Comparison of ENCODE assay signal across 8 cellular contexts in the genomic region with DNA sequence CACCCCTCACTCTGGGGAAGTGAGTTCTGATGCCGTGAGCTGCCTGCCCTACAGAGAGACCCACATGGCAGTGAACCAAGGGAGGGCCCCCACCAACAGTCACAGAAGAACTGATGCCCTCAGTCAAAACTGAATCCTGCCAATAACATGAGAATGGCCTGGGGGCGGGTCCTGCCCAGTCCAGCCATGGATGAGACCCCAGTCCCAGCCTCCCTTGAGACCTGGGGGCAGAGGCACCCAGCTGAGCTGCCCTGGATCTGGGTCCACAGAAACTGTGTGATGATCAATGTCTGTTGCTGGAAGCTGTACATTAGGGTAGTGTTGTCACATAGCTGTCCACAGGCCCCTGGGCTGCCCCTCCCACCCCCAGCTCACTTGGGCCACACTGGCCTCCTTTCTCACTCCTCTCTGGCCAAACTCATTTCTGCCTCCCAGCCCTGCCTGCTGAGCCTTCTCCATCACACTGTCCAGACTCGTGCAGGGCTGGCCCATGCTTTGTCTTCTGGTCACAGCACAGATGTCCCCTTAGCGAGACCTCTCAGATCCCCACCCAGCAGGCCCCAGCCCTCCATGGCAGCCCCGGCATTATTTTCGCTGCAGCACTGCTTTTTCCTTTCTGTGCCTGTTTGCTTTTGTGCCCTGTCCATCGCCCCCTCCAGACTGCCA. TPM values are rescaled to one million over a fixed set of nuclear protein-coding genes. Genes with fewer than 3 reads are reported as not detected.
DNase-seq lines count a peak whose midpoint lies in the region; ATAC-seq and TF ChIP-seq lines count a peak whose summit lies in the region.
"Had no signal": no experiment of that assay in that cellular context is flagged by ENCODE, and none has a peak within 500 bp of the region (broad histone marks: within the 10 kb centered on the region; RNA-seq: fewer than 3 reads in every experiment).

No MANE protein-coding gene starts in this region.

- H2AK5ac ChIP-seq in H9 (ENCODE audit: insufficient read length, low read length) = no peak overlapping the region

- no peak overlapping the region for H3K23ac ChIP-seq in H9 (ENCODE audit: insufficient read length, low read depth, low read length)

- peak overlapping the region; percentile 50; the same call in 1 of the 2 replicates for H3K14ac ChIP-seq in H9 (ENCODE audit: insufficient read depth, low read length)

- H3K9me3 Mint-ChIP-seq in H9 (no peaks in the 10 kb centered on the region), T-cell (no peaks in the 10 kb centered on the region), endodermal cell (no peaks in the 10 kb centered on the region)

- H3K4me2 ChIP-seq in H9 (ENCODE audit: insufficient read depth, insufficient read length, low read length) = no peak overlapping the region

- H3K4me1 ChIP-seq in H9 (ENCODE audit: insufficient read depth, low read length) (peaks cover 5% of the 10 kb centered on the region; the same call in 1 of the 2 replicates), endodermal cell (ENCODE audit: control insufficient read depth, insufficient read depth, low read length) (peaks cover 9% of the 10 kb centered on the region), sigmoid colon (peaks cover 0 to 58% (median 49%) of the 10 kb centered on the region in 4 donors)
- H3K4me1 ChIP-seq: foreskin keratinocyte had no signal

- peak overlapping the region; percentile 88 for H3K4me3 ChIP-seq in endodermal cell (ENCODE audit: low read length)
- no peak overlapping the region for H3K4me3 ChIP-seq in sigmoid colon

- H2BK20ac ChIP-seq in H9 (ENCODE audit: low read depth, low read length, poor library complexity, severe bottlenecking) = no peak overlapping the region

- DNase-seq in H9 = no peak
- no peak for DNase-seq in T-cell
- no peak for DNase-seq in endodermal cell
- DNase-seq in sigmoid colon = no peak
- no peak for DNase-seq in HEK293T (ENCODE audit: extremely low spot score)
- DNase-seq in SHP77 treated with DMSO at 0.1 percent for 48 hours (lab: John Stamatoyannopoulos, UW) = no peak

- no peak overlapping the region for H4K8ac ChIP-seq in H9 (replicated peaks; ENCODE audit: insufficient read length, low read depth, low read length)

- H3K18ac ChIP-seq in H9 (ENCODE audit: insufficient read length, low read depth, low read length) = peak overlapping the region; percentile 28

- POLR2A ChIA-PET in T-cell (lab: Charles Lee) = interaction anchor here in 1 of 2 donors (0.6 to 0.7 kb wide), 3 partner anchors 12 to 14 kb away, joined by 3 to 5 read pairs (median 3); no protein-coding TSS in a partner anchor
- POLR2A ChIA-PET in HEK293T (lab: Yijun Ruan, JAX) = no interaction called here

- H3K4me3 Mint-ChIP-seq in H9 (peak overlapping the region in 1 of 2 experiments; percentile 64; a peak in 3 of 5 replicates), T-cell (peak overlapping the region; percentile 87 to 94 (median 89)), endodermal cell (no peak overlapping the region)

- H4K91ac ChIP-seq in H9 (ENCODE audit: insufficient read length, low read depth, low read length) = peak overlapping the region; percentile 22

- TF ChIP-seq POLR2A in sigmoid colon (IDR thresholded peaks at IDR 0.05) = no peak

- H2AFZ ChIP-seq in H9 (ENCODE audit: low read length) = no peak overlapping the region

- no peaks in the 10 kb centered on the region for H3K79me2 ChIP-seq in H9 (ENCODE audit: insufficient read depth, low read length)

- no peak overlapping the region for H3K4ac ChIP-seq in H9 (ENCODE audit: low read depth, low read length)

- H3K27me3 Mint-ChIP-seq in H9 (ENCODE audit: low read depth) (peaks cover 15% of the 10 kb centered on the region), T-cell (no peaks in the 10 kb centered on the region), endodermal cell (ENCODE audit: insufficient read depth) (no peaks in the 10 kb centered on the region)

- H3K23me2 ChIP-seq in H9 (ENCODE audit: insufficient read length, low read depth, low read length, poor library complexity, severe bottlenecking) = peaks cover 18% of the 10 kb centered on the region

- no peaks in the 10 kb centered on the region for H3K9me3 ChIP-seq in H9 (ENCODE audit: control insufficient read depth, low read depth, low read length)
- H3K9me3 ChIP-seq in endodermal cell (ENCODE audit: control insufficient read depth, low read length) = no peaks in the 10 kb centered on the region
- no peaks in the 10 kb centered on the region for H3K9me3 ChIP-seq in sigmoid colon

- WGBS in H9 (ENCODE audit: extremely low coverage, insufficient read length, low lambda C conversion rate) = no CpG with 5 or more reads among the region's 7 CpGs
- 67 to 81% methylated on average over 5 to 7 of the region's 7 CpGs for WGBS in endodermal cell (ENCODE audit: insufficient coverage in 1 of 2, insufficient read length in 1 of 2), 2 experiments
- 61 to 70% methylated on average over 7 of the region's 7 CpGs for WGBS in sigmoid colon, 2 donors

- no peak overlapping the region for H3T11ph ChIP-seq in H9 (ENCODE audit: low read length)

- no peaks in the 10 kb centered on the region for H3K79me1 ChIP-seq in H9 (ENCODE audit: insufficient read depth, low read depth, low read length, poor library complexity, severe bottlenecking)

- H3K36me3 ChIP-seq in endodermal cell (ENCODE audit: control insufficient read depth, insufficient read depth, low read length) = peaks cover 5% of the 10 kb centered on the region
- H3K36me3 ChIP-seq in sigmoid colon = no peaks in the 10 kb centered on the region

- no peak for TF ChIP-seq CTCF in H9 (conservative IDR thresholded peaks at IDR 0.05)
- TF ChIP-seq CTCF in endodermal cell (conservative IDR thresholded peaks at IDR 0.05) = no peak
- no peak for TF ChIP-seq CTCF in sigmoid colon (IDR thresholded peaks at IDR 0.05)

- no peak overlapping the region for H4K5ac ChIP-seq in H9 (ENCODE audit: insufficient read length, low read depth, low read length)

- H3K27me3 ChIP-seq in H9 (ENCODE audit: insufficient read depth, low read length) (no peaks in the 10 kb centered on the region), endodermal cell (ENCODE audit: control insufficient read depth, insufficient read depth, low read length, poor library complexity, severe bottlenecking) (no peaks in the 10 kb centered on the region), sigmoid colon (no peaks in the 10 kb centered on the region)
- H3K27me3 ChIP-seq: foreskin keratinocyte had no signal

- no peak overlapping the region for H3K56ac ChIP-seq in H9 (ENCODE audit: insufficient read length, low read depth, low read length)

- H3K36me3 Mint-ChIP-seq in H9 (ENCODE audit: insufficient read depth in 1 of 3, low read depth in 3 of 3) (peaks cover 0 to 6% (median 4%) of the 10 kb centered on the region in 3 experiments; a peak in 4 of 7 replicates), T-cell (no peaks in the 10 kb centered on the region), endodermal cell (ENCODE audit: low read depth) (peaks cover 1% of the 10 kb centered on the region)

- H3K9ac ChIP-seq in H9 (ENCODE audit: extremely low read depth, insufficient read length, low read length) = no peak overlapping the region
- no peak overlapping the region for H3K9ac ChIP-seq in endodermal cell (ENCODE audit: extremely low read depth, low read length, poor library complexity, severe bottlenecking)

- H3K4me1 Mint-ChIP-seq in H9 (peaks cover 23 to 28% of the 10 kb centered on the region in 2 experiments), T-cell (peaks cover 54 to 64% (median 59%) of the 10 kb centered on the region in 3 donors), endodermal cell (peaks cover 23% of the 10 kb centered on the region)

- H3K27ac Mint-ChIP-seq in H9 (peak overlapping the region in 1 of 3 experiments; percentile 82; a peak in 3 of 7 replicates), T-cell (peak overlapping the region; percentile 96 to 97), endodermal cell (peak overlapping the region; percentile 10)

- no peak overlapping the region for H2BK12ac ChIP-seq in H9 (ENCODE audit: insufficient read length, low read depth, low read length)

- intact Hi-C loops in sigmoid colon (cut with DNase I) = no loop called here

- CTCF ChIA-PET in T-cell (lab: Charles Lee) (interaction anchor here (0.6 to 3.3 kb wide), 11 partner anchors 12 to 447 kb away, joined by 3 to 15 read pairs (median 4); partner anchors contain the start of gene GTF3C5 (in 1 of the 2)), HEK293T (lab: Yijun Ruan, JAX) (interaction anchor here (2.0 kb wide), 1 partner anchor 124 kb away, joined by 8 read pairs; no protein-coding TSS in a partner anchor)

- H2BK15ac ChIP-seq in H9 (ENCODE audit: low read depth, low read length) = no peak overlapping the region

- no peak overlapping the region for H2BK120ac ChIP-seq in H9 (ENCODE audit: low read depth, low read length, poor library complexity, severe bottlenecking)

- no peak overlapping the region for H3K27ac ChIP-seq in H9 (ENCODE audit: insufficient read length, low read depth, low read length)
- no peak overlapping the region for H3K27ac ChIP-seq in endodermal cell (ENCODE audit: low read depth, low read length)
- peak overlapping the region; percentile 83 to 95 (median 88) for H3K27ac ChIP-seq in sigmoid colon
- H3K27ac ChIP-seq: foreskin keratinocyte had no signal

- ATAC-seq in T-cell (replicated peaks in 1 of 4) (no peak), GM18519 (IDR thresholded peaks at IDR 0.05; ENCODE audit: low FRiP score, unreplicated experiment) (no peak)

- TF ChIP-seq EP300 in sigmoid colon (IDR thresholded peaks at IDR 0.05) = no peak

- no peak overlapping the region for H2BK5ac ChIP-seq in H9 (ENCODE audit: insufficient read length, low read length)

- peaks cover 2% of the 10 kb centered on the region for H4K20me1 ChIP-seq in H9 (ENCODE audit: control insufficient read depth, insufficient read depth, insufficient read length)

TF ChIP-seq in HEK293T, 16 proteins besides CTCF, POLR2A, EP300 and RAD21:
- TF ChIP-seq HDGF (IDR thresholded peaks at IDR 0.05; ENCODE audit: borderline replicate concordance) (no peak), SUZ12 (IDR thresholded peaks at IDR 0.05) (no peak)

RNA-seq across cellular contexts. Expression of gene GBGT1, which starts 16.8 kb away (rescaled TPM):
- 9.3 TPM in 2 replicates for total RNA-seq in H9 (2021)
- 10 to 100 TPM in 2 of 5 donors, 1 to 10 TPM in 3; 1.3 to 13.3 (median 7.9) TPM for total RNA-seq in T-cell
- total RNA-seq in endodermal cell = 10 to 100 TPM; 28.2 to 29.1 TPM
- polyA plus RNA-seq in endodermal cell (2013, experiment 1 of 2) = 7.5 TPM
- 7.8 TPM for polyA plus RNA-seq in endodermal cell (2013, experiment 2 of 2)
- total RNA-seq in sigmoid colon = 10 to 100 TPM in 3 of 4 donors, 1 to 10 TPM in 1; 8.9 to 31.1 (median 19.2) TPM
- 1 to 10 TPM; 4.2 to 9.9 (median 5.4) TPM for polyA plus RNA-seq in sigmoid colon

RNA-seq across cellular contexts. Expression of gene RALGDS, which starts 25.8 kb away (rescaled TPM):
- total RNA-seq in H9 (2021) = 20.9 and 21.3 TPM in 2 replicates
- total RNA-seq in T-cell = 100 to 1,000 TPM in 4 of 5 donors, 10 to 100 TPM in 1; 81.0 to 161 (median 137) TPM
- 10 to 100 TPM; 28.0 to 30.7 TPM for total RNA-seq in endodermal cell
- polyA plus RNA-seq in endodermal cell (2013, experiment 1 of 2) = 79.9 TPM
- 71.6 TPM for polyA plus RNA-seq in endodermal cell (2013, experiment 2 of 2)
- 10 to 100 TPM; 35.2 to 52.7 (median 39.6) TPM for total RNA-seq in sigmoid colon
- 10 to 100 TPM; 27.6 to 49.7 (median 32.1) TPM for polyA plus RNA-seq in sigmoid colon

Comparison
In these comparisons a context has a peak if more than half of its experiments do, and no peak if none do; other contexts are left out.
1. H3K27ac ChIP-seq: peak in sigmoid colon (4 of 4); none in H9 (single experiment) and endodermal cell (single experiment).